ENCODE assay signal across 9 cellular contexts in the genomic region with DNA sequence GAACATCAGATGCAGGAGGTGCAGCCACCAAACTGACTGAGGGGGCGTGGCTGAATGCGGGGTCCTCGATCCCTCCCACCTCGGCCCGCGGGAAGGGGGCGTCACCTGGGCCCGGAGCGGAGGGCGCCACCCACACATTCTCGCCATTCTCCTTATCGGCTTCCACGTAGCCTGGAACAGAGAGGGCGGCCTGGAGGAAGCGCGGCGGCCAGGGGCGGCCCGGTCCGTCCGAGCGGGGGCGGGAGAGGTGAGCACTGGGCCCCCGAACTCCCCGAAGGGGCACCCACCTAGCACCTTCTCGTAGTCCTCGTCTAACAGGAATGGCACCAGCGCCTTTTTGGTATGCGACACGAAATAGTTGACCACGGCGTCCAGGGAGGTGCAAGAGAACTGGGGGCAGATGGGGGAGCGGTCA. TPM values are rescaled to one million over a fixed set of nuclear protein-coding genes. Genes with fewer than 3 reads are reported as not detected.
DNase-seq lines count a peak whose midpoint lies in the region; ATAC-seq and TF ChIP-seq lines count a peak whose summit lies in the region.
"Had no signal": no experiment of that assay in that cellular context is flagged by ENCODE, and none has a peak within 500 bp of the region (broad histone marks: within the 10 kb centered on the region; RNA-seq: fewer than 3 reads in every experiment).

No MANE protein-coding gene starts in this region.

- no peaks in the 10 kb centered on the region for H3K36me3 ChIP-seq in hepatocyte (replicated peaks; ENCODE audit: insufficient read depth, low read depth)

- peak overlapping the region; percentile 67 for H3K4me3 Mint-ChIP-seq in activated T-cell treated with anti-CD3 and anti-CD28 coated beads, Interleukin-2, amount 50 U/mL, for 24 hours

- WGBS in hepatocyte (ENCODE audit: low lambda C conversion rate, missing lambda C conversion rate) = 19% methylated on average over 24 of the region's 33 CpGs

- H3K27me3 ChIP-seq in hepatocyte = no peaks in the 10 kb centered on the region

- peak; percentile 25 for DNase-seq in activated gamma-delta T cell treated with Interleukin-2 at 50 U/mL for 16 hours
- DNase-seq in activated gamma-delta T cell (lab: John Stamatoyannopoulos, UW) = no peak
- DNase-seq in activated T-cell treated with anti-CD3 and anti-CD28 coated beads, Interleukin-2, amount 50 U/mL, for 24 hours = peak; percentile 52
- no peak for DNase-seq in hepatocyte (ENCODE audit: low spot score)
- DNase-seq in stimulated activated CD8-positive, alpha-beta memory T cell treated with anti-CD3 and anti-CD28 coated beads, Interleukin-4, amount 100 ng/mL, for 48 hours = peak; percentile 51
- no peak for DNase-seq in NCI-H446 treated with DMSO at 0.1 percent for 48 hours (lab: John Stamatoyannopoulos, UW)
- DNase-seq in NCI-H1105 (lab: John Stamatoyannopoulos, UW) = no peak

- H3K9me2 ChIP-seq in hepatocyte (replicated peaks; ENCODE audit: insufficient read depth) = no peaks in the 10 kb centered on the region

- H3K27ac Mint-ChIP-seq in activated T-cell treated with anti-CD3 and anti-CD28 coated beads, Interleukin-2, amount 50 U/mL, for 24 hours = no peak overlapping the region

- H3K79me2 ChIP-seq in hepatocyte = no peaks in the 10 kb centered on the region

- H4K20me1 ChIP-seq in hepatocyte (ENCODE audit: insufficient read depth, poor library complexity, severe bottlenecking) = no peaks in the 10 kb centered on the region

- ATAC-seq in HG03039 (IDR thresholded peaks at IDR 0.05; ENCODE audit: unreplicated experiment) = no peak

- H3K27me3 Mint-ChIP-seq in activated T-cell treated with anti-CD3 and anti-CD28 coated beads, Interleukin-2, amount 50 U/mL, for 24 hours = no peaks in the 10 kb centered on the region

- peaks cover 15% of the 10 kb centered on the region for H3K36me3 Mint-ChIP-seq in activated T-cell treated with anti-CD3 and anti-CD28 coated beads, Interleukin-2, amount 50 U/mL, for 24 hours (ENCODE audit: low read depth)

- H3K4me1 ChIP-seq in hepatocyte (ENCODE audit: insufficient read depth) = peaks cover 12% of the 10 kb centered on the region

- H3K4me3 ChIP-seq in hepatocyte = no peak overlapping the region

- no peak overlapping the region for H2AFZ ChIP-seq in hepatocyte

- peaks cover 32% of the 10 kb centered on the region for H3K4me1 Mint-ChIP-seq in activated T-cell treated with anti-CD3 and anti-CD28 coated beads, Interleukin-2, amount 50 U/mL, for 24 hours (ENCODE audit: low read depth)

- H3K9me3 Mint-ChIP-seq in activated T-cell treated with anti-CD3 and anti-CD28 coated beads, Interleukin-2, amount 50 U/mL, for 24 hours = no peaks in the 10 kb centered on the region

- TF ChIP-seq CTCF in hepatocyte (IDR thresholded peaks at IDR 0.05; ENCODE audit: poor library complexity) = no peak

- no peaks in the 10 kb centered on the region for H3K9me3 ChIP-seq in hepatocyte (ENCODE audit: low read depth)

- no peak overlapping the region for H3K27ac ChIP-seq in hepatocyte

- peak overlapping the region; percentile 88 for H3K4me2 ChIP-seq in hepatocyte

RNA-seq across cellular contexts. Expression of gene STAP2, which starts 11.8 kb away (rescaled TPM):
- 27.5 and 28.1 TPM in 2 replicates for total RNA-seq in hepatocyte
- polyA plus RNA-seq in hepatocyte = 34.4 and 45.2 TPM in 2 replicates

RNA-seq across cellular contexts. Expression of gene MPND, which starts 16.5 kb away (rescaled TPM):
- 11.2 and 16.6 TPM in 2 replicates for total RNA-seq in hepatocyte
- polyA plus RNA-seq in hepatocyte = 17.0 and 21.9 TPM in 2 replicates

RNA-seq across cellular contexts. Expression of gene FSD1, which starts 22.4 kb away (rescaled TPM):
- 1.2 and 6.3 TPM in 2 replicates for total RNA-seq in hepatocyte
- polyA plus RNA-seq in hepatocyte = 2.4 and 2.8 TPM in 2 replicates

RNA-seq across cellular contexts. Expression of gene TMIGD2, which starts 24.7 kb away (rescaled TPM):
- not detected in 2 replicates for total RNA-seq in hepatocyte
- polyA plus RNA-seq in hepatocyte = 0.55 TPM in 1 of 2 replicates, not detected in the other
- total RNA-seq: LHCN-M2 had no signal

RNA-seq across cellular contexts. Expression of gene SHD, which starts 47.8 kb away (rescaled TPM):
- total RNA-seq in hepatocyte = 0.08 TPM in 1 of 2 replicates, not detected in the other
- 3.4 and 4.6 TPM in 2 replicates for polyA plus RNA-seq in hepatocyte

Comparison
In these comparisons a context has a peak if more than half of its experiments do, and no peak if none do; other contexts are left out.
1. DNase-seq: peak in activated gamma-delta T cell treated with Interleukin-2 at 50 U/mL for 16 hours (single experiment), activated T-cell treated with anti-CD3 and anti-CD28 coated beads, Interleukin-2, amount 50 U/mL, for 24 hours (single experiment) and stimulated activated CD8-positive, alpha-beta memory T cell treated with anti-CD3 and anti-CD28 coated beads, Interleukin-4, amount 100 ng/mL, for 48 hours (single experiment); none in activated gamma-delta T cell (single experiment), hepatocyte (single experiment), NCI-H446 treated with DMSO at 0.1 percent for 48 hours (single experiment) and NCI-H1105 (single experiment).